Comparison of ENCODE assay signal across 1 cellular context in genomic region chr11:47587733-47588326, GRCh38.
A peak's percentile ranks its signal among the peaks of the same experiment; 100 is the strongest.
TF ChIP-seq lines count a peak whose summit lies in the region.

No MANE protein-coding gene starts in this region.

TF ChIP-seq in HepG2, 621 proteins besides CTCF, POLR2A, EP300 and RAD21 (continued from another document and continues in another):
- 0 out of 2 replicates have a peak, but pooled peaks have one; percentile 23 for TF ChIP-seq ZSCAN5A (CRISPR knock-in tag; IDR thresholded peaks at IDR 0.05; ENCODE audit: borderline replicate concordance)
- 0 out of 2 replicates have a peak, but pooled peaks have one; percentile 11 for TF ChIP-seq RXRB (CRISPR knock-in tag; IDR thresholded peaks at IDR 0.05; ENCODE audit: borderline replicate concordance)
- 0 out of 2 replicates have a peak, but pooled peaks have one; percentile 17 for TF ChIP-seq ZNF335 (CRISPR knock-in tag; IDR thresholded peaks at IDR 0.05)
- peak; percentile 50; the same call in 1 of the 2 replicates for TF ChIP-seq ZBTB38 (CRISPR knock-in tag; IDR thresholded peaks at IDR 0.05)
- TF ChIP-seq ZNF430 (CRISPR knock-in tag; IDR thresholded peaks at IDR 0.05), result peak; percentile 57; the same call in 1 of the 2 replicates
- 0 out of 2 replicates have a peak, but pooled peaks have one; percentile 41 for TF ChIP-seq ZNF616 (CRISPR knock-in tag; IDR thresholded peaks at IDR 0.05; ENCODE audit: low read depth)
- peak; percentile 34; the same call in 1 of the 2 replicates for TF ChIP-seq ZFP90 (CRISPR knock-in tag; IDR thresholded peaks at IDR 0.05; ENCODE audit: borderline replicate concordance)
- no peak for TF ChIP-seq ZNF136 (CRISPR knock-in tag; IDR thresholded peaks at IDR 0.05; ENCODE audit: low read depth)
- peak; percentile 60; the same call in 1 of the 2 replicates for TF ChIP-seq KDM5B (CRISPR knock-in tag; IDR thresholded peaks at IDR 0.05; ENCODE audit: borderline replicate concordance)
- no peak for TF ChIP-seq ZNF317 (CRISPR knock-in tag; IDR thresholded peaks at IDR 0.05)
- 0 out of 2 replicates have a peak, but pooled peaks have one; percentile 10 for TF ChIP-seq RARA (CRISPR knock-in tag; IDR thresholded peaks at IDR 0.05)
- 0 out of 2 replicates have a peak, but pooled peaks have one; percentile 45 for TF ChIP-seq ZNF609 (CRISPR knock-in tag; IDR thresholded peaks at IDR 0.05; ENCODE audit: borderline replicate concordance)
- no peak for TF ChIP-seq ISX (CRISPR knock-in tag; conservative IDR thresholded peaks at IDR 0.05)
- no peak for TF ChIP-seq IKZF4 (CRISPR knock-in tag; IDR thresholded peaks at IDR 0.05; ENCODE audit: borderline replicate concordance, low read depth, not compliant biosample characterization)
- 0 out of 2 replicates have a peak, but pooled peaks have one; percentile 28 for TF ChIP-seq ZNF607 (CRISPR knock-in tag; IDR thresholded peaks at IDR 0.05; ENCODE audit: borderline replicate concordance)
- TF ChIP-seq ZNF292 (CRISPR knock-in tag; IDR thresholded peaks at IDR 0.05; ENCODE audit: borderline replicate concordance, low read depth), result peak; percentile 50; the same call in 1 of the 2 replicates
- peak; percentile 15 for TF ChIP-seq ZNF781 (CRISPR knock-in tag; IDR thresholded peaks at IDR 0.05; ENCODE audit: borderline replicate concordance, not compliant biosample characterization)
- 0 out of 2 replicates have a peak, but pooled peaks have one; percentile 37 for TF ChIP-seq DR1 (CRISPR knock-in tag; IDR thresholded peaks at IDR 0.05)
- 0 out of 2 replicates have a peak, but pooled peaks have one; percentile 50 for TF ChIP-seq EED (CRISPR knock-in tag; IDR thresholded peaks at IDR 0.05)
- TF ChIP-seq RBFOX2 (IDR thresholded peaks at IDR 0.05; ENCODE audit: low read depth, low read length), result peak; percentile 52; the same call in 1 of the 2 replicates
- TF ChIP-seq ZBTB8A (CRISPR knock-in tag; IDR thresholded peaks at IDR 0.05; ENCODE audit: borderline replicate concordance, low read depth), result peak; percentile 51; the same call in 1 of the 2 replicates
- peak; percentile 95 for TF ChIP-seq PRDM10 (CRISPR knock-in tag; IDR thresholded peaks at IDR 0.05; ENCODE audit: low read depth)
- TF ChIP-seq HMG20B (CRISPR knock-in tag; conservative IDR thresholded peaks at IDR 0.05), result no peak
- TF ChIP-seq POGK (CRISPR knock-in tag; conservative IDR thresholded peaks at IDR 0.05), result 0 out of 2 replicates have a peak, but pooled peaks have one; percentile 40
- TF ChIP-seq ZNF761 (CRISPR knock-in tag; conservative IDR thresholded peaks at IDR 0.05), result 0 out of 2 replicates have a peak, but pooled peaks have one; percentile 26
- TF ChIP-seq ZNF563 (CRISPR knock-in tag; IDR thresholded peaks at IDR 0.05), result 0 out of 2 replicates have a peak, but pooled peaks have one; percentile 28
- peak; percentile 58; the same call in 1 of the 2 replicates for TF ChIP-seq ZNF788 (CRISPR knock-in tag; IDR thresholded peaks at IDR 0.05; ENCODE audit: borderline replicate concordance)
- peak; percentile 39; the same call in 1 of the 2 replicates for TF ChIP-seq THAP11 (CRISPR knock-in tag; IDR thresholded peaks at IDR 0.05)
- 0 out of 2 replicates have a peak, but pooled peaks have one; percentile 2 for TF ChIP-seq ZNF274 (CRISPR knock-in tag; IDR thresholded peaks at IDR 0.05)
- 0 out of 2 replicates have a peak, but pooled peaks have one; percentile 35 for TF ChIP-seq ATF5 (CRISPR knock-in tag; IDR thresholded peaks at IDR 0.05; ENCODE audit: low read depth)
- TF ChIP-seq ZIK1 (CRISPR knock-in tag; IDR thresholded peaks at IDR 0.05; ENCODE audit: borderline replicate concordance, low read depth), result peak; percentile 49; the same call in 1 of the 2 replicates
- 0 out of 2 replicates have a peak, but pooled peaks have one; percentile 9 for TF ChIP-seq ZMYM4 (CRISPR knock-in tag; IDR thresholded peaks at IDR 0.05)
- 0 out of 2 replicates have a peak, but pooled peaks have one; percentile 54 for TF ChIP-seq ZNF572 (CRISPR knock-in tag; IDR thresholded peaks at IDR 0.05)
- TF ChIP-seq MLX (CRISPR knock-in tag; IDR thresholded peaks at IDR 0.05), result 0 out of 2 replicates have a peak, but pooled peaks have one; percentile 36
- TF ChIP-seq PAXIP1 (CRISPR knock-in tag; conservative IDR thresholded peaks at IDR 0.05), result peak; percentile 59; the same call in 1 of the 2 replicates
- 0 out of 2 replicates have a peak, but pooled peaks have one; percentile 18 for TF ChIP-seq ZBTB7A (CRISPR knock-in tag; IDR thresholded peaks at IDR 0.05)
- peak; percentile 46; the same call in 1 of the 2 replicates for TF ChIP-seq TBX2 (CRISPR knock-in tag; IDR thresholded peaks at IDR 0.05; ENCODE audit: borderline replicate concordance)
- no peak for TF ChIP-seq FOXK1 (CRISPR knock-in tag; IDR thresholded peaks at IDR 0.05; ENCODE audit: borderline replicate concordance, low read depth)
- 0 out of 2 replicates have a peak, but pooled peaks have one; percentile 38 for TF ChIP-seq ZSCAN31 (CRISPR knock-in tag; IDR thresholded peaks at IDR 0.05; ENCODE audit: low read depth)
- peak; percentile 32; the same call in 1 of the 2 replicates for TF ChIP-seq GABPA (IDR thresholded peaks at IDR 0.05; ENCODE audit: low read depth, low read length)
- TF ChIP-seq GABPA (CRISPR knock-in tag; IDR thresholded peaks at IDR 0.05; ENCODE audit: low read depth), result peak; percentile 80
- TF ChIP-seq ZBTB43 (CRISPR knock-in tag; conservative IDR thresholded peaks at IDR 0.05), result 0 out of 2 replicates have a peak, but pooled peaks have one; percentile 46
